Comparison of ENCODE assay signal across 21 cellular contexts in the genomic region with DNA sequence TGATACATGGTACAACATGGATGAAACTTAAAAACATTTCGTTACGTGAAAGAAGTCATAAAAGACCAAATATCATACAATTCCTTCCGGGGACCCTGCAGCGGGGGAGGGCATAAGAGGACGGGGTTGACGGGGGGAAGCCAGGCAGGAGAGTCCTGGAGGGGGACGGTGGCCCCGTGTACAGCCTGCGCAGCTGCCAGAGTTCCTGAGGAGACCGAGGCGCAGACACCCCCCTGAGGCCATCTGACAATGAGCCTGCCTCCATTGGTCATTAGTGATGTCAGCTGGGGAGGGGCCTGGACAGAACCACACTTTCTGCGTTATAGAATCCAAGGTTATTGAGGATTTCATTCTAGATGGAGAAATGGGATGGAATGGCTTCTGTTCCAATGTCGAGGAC. TPM values are rescaled to one million over a fixed set of nuclear protein-coding genes. Genes with fewer than 3 reads are reported as not detected.
DNase-seq lines count a peak whose midpoint lies in the region; ATAC-seq and TF ChIP-seq lines count a peak whose summit lies in the region.
"Had no signal": no experiment of that assay in that cellular context is flagged by ENCODE, and none has a peak within 500 bp of the region (broad histone marks: within the 10 kb centered on the region; RNA-seq: fewer than 3 reads in every experiment).

No MANE protein-coding gene starts in this region.

- BruUV-seq in Calu3 (replicated peaks; lab: Mats Ljungman, UMichigan): no TSS peak

- H3K4me3 Mint-ChIP-seq in chondrocyte (ENCODE audit: unreplicated experiment): no peak overlapping the region
- no peak overlapping the region for H3K4me3 Mint-ChIP-seq in Calu3 (ENCODE audit: low read depth, unreplicated experiment)
- H3K4me3 Mint-ChIP-seq: CD14-positive monocyte; CD8-positive, alpha-beta T cell; H9; IgD-negative memory B cell had no signal

- peaks cover 0 to 20% (median 4%) of the 10 kb centered on the region in 9 donors for H3K4me1 ChIP-seq in heart right ventricle
- H3K4me1 ChIP-seq in lower lobe of right lung: peaks cover 9% of the 10 kb centered on the region
- H3K4me1 ChIP-seq: A549 had no signal

- H3K4me1 Mint-ChIP-seq in chondrocyte (ENCODE audit: low read depth) (no peaks in the 10 kb centered on the region), Calu3 (ENCODE audit: low read depth, unreplicated experiment) (no peaks in the 10 kb centered on the region)

- H3K36me3 ChIP-seq in heart right ventricle: no peaks in the 10 kb centered on the region
- peaks cover 5% of the 10 kb centered on the region for H3K36me3 ChIP-seq in lower lobe of right lung
- H3K36me3 ChIP-seq: BLaER1 had no signal

- H3K4me3 ChIP-seq in heart right ventricle (no peak overlapping the region), lower lobe of right lung (no peak overlapping the region)
- H3K4me3 ChIP-seq: A549, BLaER1, GM12878 had no signal

- H3K27ac Mint-ChIP-seq in chondrocyte (ENCODE audit: unreplicated experiment) (no peak overlapping the region), Calu3 (ENCODE audit: unreplicated experiment) (no peak overlapping the region)
- H3K27ac Mint-ChIP-seq: CD14-positive monocyte; CD8-positive, alpha-beta T cell; H9; IgD-negative memory B cell had no signal

- H3K27me3 Mint-ChIP-seq in chondrocyte (ENCODE audit: low read depth): peaks cover 21% of the 10 kb centered on the region
- peaks cover 62% of the 10 kb centered on the region for H3K27me3 Mint-ChIP-seq in Calu3 (ENCODE audit: unreplicated experiment)
- H3K27me3 Mint-ChIP-seq: IgD-negative memory B cell had no signal

- H3K27me3 ChIP-seq in heart right ventricle (no peaks in the 10 kb centered on the region), lower lobe of right lung (ENCODE audit: low read depth) (no peaks in the 10 kb centered on the region)
- H3K27me3 ChIP-seq: BLaER1 had no signal

- CTCF ChIA-PET in Calu3 (lab: Charles Lee): no interaction called here

- H3K36me3 Mint-ChIP-seq in chondrocyte (ENCODE audit: low read depth): no peaks in the 10 kb centered on the region
- no peaks in the 10 kb centered on the region for H3K36me3 Mint-ChIP-seq in Calu3 (ENCODE audit: insufficient read depth, unreplicated experiment)

- DNase-seq in Right ventricle myocardium superior (peak; percentile 28), heart right ventricle (no peak), chondrocyte (ENCODE audit: low spot score) (peak; percentile 65), lower lobe of right lung (peak; percentile 26), Calu3 (no peak), NCI-H2081 treated with DMSO at 0.1 percent for 48 hours (lab: John Stamatoyannopoulos, UW) (no peak)
- DNase-seq in activated T-cell treated with anti-CD3 and anti-CD28 coated beads, Interleukin-2, amount 50 U/mL, for 48 hours: no peak
- DNase-seq: AML-193; CD8-positive, alpha-beta T cell; DMS 273 treated with DMSO at 0.1 percent for 48 hours; DMS53; DND-41; EL; H9 had no signal

- no peaks in the 10 kb centered on the region for H3K9me3 ChIP-seq in heart right ventricle
- no peaks in the 10 kb centered on the region for H3K9me3 ChIP-seq in lower lobe of right lung
- H3K9me3 ChIP-seq: A549, BLaER1 had no signal

- intact Hi-C loops in Right ventricle myocardium superior (cut with DNase I): no loop called here
- intact Hi-C loops in heart right ventricle (cut with DNase I): no loop called here
- intact Hi-C loops in lower lobe of right lung (cut with DNase I): no loop called here
- intact Hi-C loops in Calu3 (cut with micrococcal nuclease; ENCODE audit: unreplicated experiment): no loop called here

- WGBS in heart right ventricle, 2 donors: 87 to 93% methylated on average over 13 of the region's 13 CpGs

- ATAC-seq in Right ventricle myocardium superior (ENCODE audit: poor library complexity): no peak
- no peak for ATAC-seq in heart right ventricle
- no peak for ATAC-seq in lower lobe of right lung
- ATAC-seq: A549; CD8-positive, alpha-beta T cell; GM12878; HepG2 had no signal

- H3K9me3 Mint-ChIP-seq in chondrocyte (ENCODE audit: low read depth) (peaks cover 3% of the 10 kb centered on the region), Calu3 (ENCODE audit: low read depth, unreplicated experiment) (no peaks in the 10 kb centered on the region)
- H3K9me3 Mint-ChIP-seq: CD8-positive, alpha-beta T cell; H9; IgD-negative memory B cell had no signal

- H3K27ac ChIP-seq in heart right ventricle: no peak overlapping the region
- H3K27ac ChIP-seq in lower lobe of right lung: no peak overlapping the region
- H3K27ac ChIP-seq: 22Rv1, A549, BLaER1 had no signal

- TF ChIP-seq CTCF in heart right ventricle (IDR thresholded peaks at IDR 0.05) (no peak), chondrocyte (IDR thresholded peaks at IDR 0.05) (no peak), lower lobe of right lung (IDR thresholded peaks at IDR 0.05) (no peak), Calu3 (IDR thresholded peaks at IDR 0.05; ENCODE audit: unreplicated experiment) (no peak)

RNA-seq across cellular contexts. Expression of a gene that starts 47.2 kb away (rescaled TPM):
- total RNA-seq in Right ventricle myocardium superior (120 TPM), heart right ventricle (100 to 1,000 TPM; 101 to 156 (median 121) TPM), chondrocyte (16.1 to 35.4 TPM (median 33.6 TPM) in 3 replicates), lower lobe of right lung (35.4 TPM), Calu3 (2022) (22.4 and 22.6 TPM in 2 replicates)
- polyA plus RNA-seq in heart right ventricle: 10 to 100 TPM; 52.4 to 68.0 TPM

Comparison
In these comparisons a context has a peak if more than half of its experiments do, and no peak if none do; other contexts are left out.
1. DNase-seq: peak in Right ventricle myocardium superior (single experiment), chondrocyte (single experiment) and lower lobe of right lung (single experiment); none in heart right ventricle (0 of 2), activated T-cell treated with anti-CD3 and anti-CD28 coated beads, Interleukin-2, amount 50 U/mL, for 48 hours (0 of 2), Calu3 (single experiment) and NCI-H2081 treated with DMSO at 0.1 percent for 48 hours (single experiment).